In the genomic region with DNA sequence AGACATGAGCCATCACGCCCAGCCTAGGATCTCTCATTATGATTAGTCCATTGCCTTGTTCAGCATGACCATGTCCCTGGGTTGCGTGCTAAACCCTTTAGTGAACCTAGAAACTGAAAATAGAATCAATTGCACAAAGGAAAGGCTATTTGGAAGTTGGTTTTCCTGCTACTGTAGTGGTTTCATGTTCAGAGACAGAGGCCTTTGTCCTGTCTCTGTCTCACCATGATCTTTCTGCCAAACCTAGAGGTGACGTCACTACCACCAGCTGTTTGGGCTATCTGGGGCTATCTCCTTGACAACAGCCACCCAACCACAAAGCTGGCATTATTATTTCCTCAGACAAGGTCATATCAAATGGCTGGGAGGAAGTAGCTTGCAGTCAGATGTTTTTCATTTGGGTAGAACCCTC, we compare ENCODE assay signal across 8 cellular contexts. TPM values are rescaled to one million over a fixed set of nuclear protein-coding genes. Genes with fewer than 3 reads are reported as not detected.
A peak's percentile ranks its signal among the peaks of the same experiment; 100 is the strongest.
DNase-seq lines count a peak whose midpoint lies in the region; ATAC-seq and TF ChIP-seq lines count a peak whose summit lies in the region.

No MANE protein-coding gene starts in this region.

- TF ChIP-seq POLR2A in erythroblast (IDR thresholded peaks at IDR 0.05; ENCODE audit: low read length) = peak; percentile 55
- no peak for TF ChIP-seq POLR2A in vagina (IDR thresholded peaks at IDR 0.05)

- H4K91ac ChIP-seq in neuronal stem cell (ENCODE audit: low read depth, low read length, poor library complexity) = no peak overlapping the region

- H2AFZ ChIP-seq in MM.1S (ENCODE audit: low read length) (no peak overlapping the region), neuronal stem cell (ENCODE audit: low read length) (peak overlapping the region; percentile 68)

- no peak overlapping the region for H3K23ac ChIP-seq in neuronal stem cell (ENCODE audit: low read depth, low read length, poor library complexity)

- H3K4me1 ChIP-seq in MM.1S (ENCODE audit: low read length) (peaks cover 48% of the 10 kb centered on the region), neuronal stem cell (ENCODE audit: control insufficient read depth in 2 of 2, insufficient read depth in 1 of 2, low read depth in 1 of 2, low read length in 2 of 2) (peaks cover 3 to 21% of the 10 kb centered on the region in 2 donors), vagina (peaks cover 6% of the 10 kb centered on the region)

- H3K4me3 ChIP-seq in MM.1S (ENCODE audit: low read length) (no peak overlapping the region), neuronal stem cell (ENCODE audit: low read length in 2 of 2) (no peak overlapping the region), vagina (no peak overlapping the region)

- DNase-seq in DMS 273 treated with DMSO at 0.1 percent for 48 hours (lab: John Stamatoyannopoulos, UW) (peak; percentile 87), MM.1S (peak; percentile 98), SKM-1 treated with dmso at 0.1 percent for 144 hours (lab: John Stamatoyannopoulos, UW; ENCODE audit: unreplicated experiment) (peak; percentile 88), erythroblast (lab: John Stamatoyannopoulos, UW) (peak; percentile 88 to 92), neuronal stem cell (ENCODE audit: low spot score) (no peak), vagina (ENCODE audit: extremely low spot score in 2 of 2) (no peak)
- DNase-seq in stimulated activated CD4-positive, alpha-beta T cell treated with anti-CD3 and anti-CD28 coated beads, Interleukin-1b, Interleukin-23, amount 100 ng/mL, for 48 hours = no peak

- peaks cover 9% of the 10 kb centered on the region for H3K79me1 ChIP-seq in neuronal stem cell (ENCODE audit: low read depth, low read length)

- WGBS in neuronal stem cell (ENCODE audit: extremely low coverage in 2 of 2, insufficient read length in 2 of 2, insufficient replicate concordance in 1 of 2), 2 donors = no CpG with 5 or more reads among the region's 3 CpGs

- intact Hi-C loops in vagina (cut with DNase I) = no loop called here

- H3K9ac ChIP-seq in MM.1S (ENCODE audit: low read length) = peak overlapping the region; percentile 67
- no peak overlapping the region for H3K9ac ChIP-seq in neuronal stem cell (ENCODE audit: low read depth, low read length, poor library complexity)

- peaks cover 16% of the 10 kb centered on the region for H3F3A ChIP-seq in MM.1S (ENCODE audit: insufficient read depth, low read length)

- no peak for TF ChIP-seq CTCF in MM.1S (IDR thresholded peaks at IDR 0.05; ENCODE audit: low read length)
- no peak for TF ChIP-seq CTCF in vagina (IDR thresholded peaks at IDR 0.05)

- H2BK12ac ChIP-seq in neuronal stem cell (ENCODE audit: low read length) = no peak overlapping the region

- no peak overlapping the region for H2BK15ac ChIP-seq in neuronal stem cell (ENCODE audit: low read length)

- no peak overlapping the region for H3K4ac ChIP-seq in neuronal stem cell (ENCODE audit: low read length)

- H3K27ac ChIP-seq in MM.1S (ENCODE audit: low read length) = peak overlapping the region; percentile 98
- no peak overlapping the region for H3K27ac ChIP-seq in neuronal stem cell (replicated peaks; ENCODE audit: low read length)
- no peak overlapping the region for H3K27ac ChIP-seq in vagina

- H3K14ac ChIP-seq in neuronal stem cell (ENCODE audit: low read length) = no peak overlapping the region

- peak overlapping the region; percentile 44; the same call in 1 of the 2 replicates for H3K4me2 ChIP-seq in MM.1S (ENCODE audit: low read depth, low read length)
- H3K4me2 ChIP-seq in neuronal stem cell (ENCODE audit: insufficient read depth, low read length, poor library complexity, severe bottlenecking) = no peak overlapping the region

- no peaks in the 10 kb centered on the region for H3K27me3 ChIP-seq in MM.1S (replicated peaks; ENCODE audit: insufficient read depth, low read length)
- no peaks in the 10 kb centered on the region for H3K27me3 ChIP-seq in neuronal stem cell (ENCODE audit: control insufficient read depth in 3 of 3, insufficient read depth in 3 of 3, low read depth in 1 of 3, low read length in 3 of 3)
- H3K27me3 ChIP-seq in vagina = no peaks in the 10 kb centered on the region

- H3K9me3 ChIP-seq in MM.1S (replicated peaks; ENCODE audit: insufficient read depth, low read length) (no peaks in the 10 kb centered on the region), neuronal stem cell (replicated peaks in 1 of 2; ENCODE audit: control insufficient read depth in 2 of 2, insufficient read depth in 1 of 2, low read depth in 1 of 2, low read length in 2 of 2) (no peaks in the 10 kb centered on the region), vagina (no peaks in the 10 kb centered on the region)

- ATAC-seq in GM21381 (IDR thresholded peaks at IDR 0.05; ENCODE audit: unreplicated experiment) = peak; percentile 44

- H2AK5ac ChIP-seq in neuronal stem cell (ENCODE audit: low read depth, low read length) = no peak overlapping the region

- H2BK5ac ChIP-seq in neuronal stem cell (ENCODE audit: low read length) = no peak overlapping the region

- no peaks in the 10 kb centered on the region for H3K36me3 ChIP-seq in MM.1S (replicated peaks; ENCODE audit: insufficient read depth, low read length)
- H3K36me3 ChIP-seq in neuronal stem cell (replicated peaks in 1 of 2; ENCODE audit: control insufficient read depth in 2 of 2, insufficient read depth in 2 of 2, low read length in 2 of 2) = no peaks in the 10 kb centered on the region
- no peaks in the 10 kb centered on the region for H3K36me3 ChIP-seq in vagina

- no peak overlapping the region for H4K8ac ChIP-seq in neuronal stem cell (ENCODE audit: low read depth, low read length)

- H4K20me1 ChIP-seq in MM.1S (ENCODE audit: insufficient read depth, low read length) = no peaks in the 10 kb centered on the region

- no peak overlapping the region for H2BK120ac ChIP-seq in neuronal stem cell (ENCODE audit: low read depth, low read length)

- peaks cover 24% of the 10 kb centered on the region for H3K79me2 ChIP-seq in MM.1S (ENCODE audit: low read length)

- H3K9me2 ChIP-seq in MM.1S (replicated peaks; ENCODE audit: insufficient read depth, low read length) = no peaks in the 10 kb centered on the region

- H3K18ac ChIP-seq in neuronal stem cell (ENCODE audit: low read length) = no peak overlapping the region

RNA-seq across cellular contexts. Expression of a gene that starts 4.0 kb away (rescaled TPM):
- 34.3 TPM for polyA plus RNA-seq in neuronal stem cell (2013, experiment 1 of 2)
- polyA plus RNA-seq in neuronal stem cell (2013, experiment 2 of 2) = 34.0 TPM
- 54.5 TPM for total RNA-seq in vagina

Comparison
In these comparisons a context has a peak if more than half of its experiments do, and no peak if none do; other contexts are left out.
1. DNase-seq: peak in DMS 273 treated with DMSO at 0.1 percent for 48 hours (single experiment), MM.1S (single experiment), SKM-1 treated with dmso at 0.1 percent for 144 hours (single experiment) and erythroblast (2 of 2); none in neuronal stem cell (single experiment), vagina (0 of 2) and stimulated activated CD4-positive, alpha-beta T cell treated with anti-CD3 and anti-CD28 coated beads, Interleukin-1b, Interleukin-23, amount 100 ng/mL, for 48 hours (single experiment).